Comparison of ENCODE assay signal across 14 cellular contexts in genomic region chr22:44355688-44356070, GRCh38. TPM values are rescaled to one million over a fixed set of nuclear protein-coding genes. Genes with fewer than 3 reads are reported as not detected.
"Had no signal": no experiment of that assay in that cellular context is flagged by ENCODE, and none has a peak within 500 bp of the region (broad histone marks: within the 10 kb centered on the region; RNA-seq: fewer than 3 reads in every experiment).

No MANE protein-coding gene starts in this region.

- ATAC-seq: activated T-cell treated with anti-CD3 and anti-CD28 coated beads, Interleukin-2, amount 50 U/mL, for 4 hours; heart right ventricle had no signal

- H3K4me1 ChIP-seq: prostate gland had no signal

- H3K9me3 ChIP-seq: heart right ventricle, prostate gland, testis had no signal

- H3K27ac ChIP-seq: heart right ventricle, prostate gland, testis had no signal

- H3K4me3 ChIP-seq: heart right ventricle, prostate gland, testis had no signal

- H3K27me3 ChIP-seq: testis had no signal

- H3K36me3 ChIP-seq: heart right ventricle, prostate gland had no signal

- DNase-seq: activated CD4-positive, alpha-beta T cell treated with anti-CD3 and anti-CD28 coated beads, Interleukin-2, amount 50 U/mL, for 48 hours; activated CD4-positive, CD25-positive, alpha-beta regulatory T cell treated with anti-CD3 and anti-CD28 coated beads, Interleukin-2, amount 50 U/mL, for 72 hours; activated gamma-delta T cell treated with Interleukin-2 at 50 U/mL for 16 hours; activated naive CD8-positive, alpha-beta T cell treated with anti-CD3 and anti-CD28 coated beads for 36 hours; activated T-cell treated with anti-CD3 and anti-CD28 coated beads, Interleukin-2, amount 50 U/mL, for 4 hours; anterior cingulate cortex; effector CD4-positive, alpha-beta T cell; naive B cell; nucleus accumbens; stimulated activated CD4-positive, alpha-beta T cell treated with anti-CD3 and anti-CD28 coated beads, Interleukin-4, amount 100 ng/mL, for 1 hour; stimulated activated CD8-positive, alpha-beta memory T cell treated with anti-CD3 and anti-CD28 coated beads, Interleukin-4, amount 100 ng/mL, for 48 hours; testis had no signal

RNA-seq across cellular contexts. Expression of gene SHISAL1, which starts 42.9 kb away (rescaled TPM):
- total RNA-seq: activated naive CD8-positive, alpha-beta T cell treated with anti-CD3 and anti-CD28 coated beads for 36 hours; activated T-cell treated with anti-CD3 and anti-CD28 coated beads, Interleukin-2, amount 50 U/mL, for 4 hours had no signal
